ENCODE assay signal across 8 cellular contexts in the genomic region with DNA sequence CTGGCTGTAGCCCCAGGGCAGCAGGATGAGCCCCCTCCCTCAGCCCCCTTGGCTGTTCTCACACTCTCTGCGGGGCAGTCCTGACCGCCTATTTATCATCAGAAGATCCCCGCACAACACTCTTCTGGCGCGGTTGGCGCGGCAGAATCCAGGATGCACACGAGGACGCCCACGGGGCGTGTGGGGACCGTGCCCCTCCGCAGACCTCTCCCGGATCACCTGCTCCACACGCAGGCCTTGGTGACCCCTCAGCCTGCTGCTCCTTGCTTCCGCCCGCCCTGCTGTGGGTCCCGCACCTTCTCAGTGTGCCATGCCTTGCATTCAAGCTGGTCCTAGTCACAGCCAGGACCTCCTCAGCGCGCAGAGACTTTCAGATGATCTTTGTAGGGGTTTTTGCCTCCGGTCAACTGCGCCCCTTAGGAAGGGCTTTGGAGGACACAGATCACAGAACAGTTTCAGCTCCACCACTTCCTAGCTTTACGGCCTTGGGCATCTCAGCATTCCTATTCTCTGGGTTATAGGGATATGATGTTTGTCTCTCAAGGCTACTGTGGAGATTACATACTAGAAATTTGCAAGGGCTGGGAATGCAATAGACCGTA. TPM values are rescaled to one million over a fixed set of nuclear protein-coding genes. Genes with fewer than 3 reads are reported as not detected.
A peak's percentile ranks its signal among the peaks of the same experiment; 100 is the strongest.
DNase-seq lines count a peak whose midpoint lies in the region; ATAC-seq and TF ChIP-seq lines count a peak whose summit lies in the region.
"Had no signal": no experiment of that assay in that cellular context is flagged by ENCODE, and none has a peak within 500 bp of the region (broad histone marks: within the 10 kb centered on the region; RNA-seq: fewer than 3 reads in every experiment).

No MANE protein-coding gene starts in this region.

- ATAC-seq in GM23338, result no peak
- ATAC-seq in T-helper 17 cell, result no peak

- DNase-seq in GM23338 (ENCODE audit: low spot score) (no peak), T-helper 17 cell (no peak), hepatocyte (ENCODE audit: low spot score) (no peak), skeletal muscle cell (ENCODE audit: low read depth) (no peak), D341Med (ENCODE audit: low spot score) (no peak), HuH-7.5 (ENCODE audit: low spot score) (no peak)
- DNase-seq in activated CD4-positive, CD25-positive, alpha-beta regulatory T cell treated with anti-CD3 and anti-CD28 coated beads, Interleukin-2, amount 50 U/mL, for 72 hours, result no peak

- H3K4me2 ChIP-seq in GM23338 (peak overlapping the region; percentile 75), hepatocyte (peak overlapping the region; percentile 97)

- no peaks in the 10 kb centered on the region for H3K9me3 ChIP-seq in T-helper 17 cell (ENCODE audit: control insufficient read depth, low read length, poor library complexity, severe bottlenecking)
- H3K9me3 ChIP-seq in hepatocyte (ENCODE audit: low read depth), result no peaks in the 10 kb centered on the region

- H2AFZ ChIP-seq in GM23338, result peak overlapping the region; percentile 98
- peak overlapping the region; percentile 94 for H2AFZ ChIP-seq in hepatocyte

- H3K27ac ChIP-seq in GM23338 (ENCODE audit: low read depth) (no peak overlapping the region), hepatocyte (no peak overlapping the region)
- H3K27ac ChIP-seq: HL-60 had no signal

- H3K4me1 Mint-ChIP-seq in GM23338 (peaks cover 37% of the 10 kb centered on the region), T-helper 17 cell (no peaks in the 10 kb centered on the region)

- 88% methylated on average over 24 of the region's 24 CpGs for WGBS in hepatocyte (ENCODE audit: low lambda C conversion rate, missing lambda C conversion rate)

- H3F3A ChIP-seq in GM23338 (replicated peaks; ENCODE audit: low read depth), result 0 out of 2 replicates have a peak, but pooled peaks cover 3% of the 10 kb centered on the region

- H3K36me3 ChIP-seq in GM23338 (ENCODE audit: insufficient read depth) (no peaks in the 10 kb centered on the region), hepatocyte (replicated peaks; ENCODE audit: insufficient read depth, low read depth) (no peaks in the 10 kb centered on the region)

- H3K4me3 ChIP-seq in GM23338 (peak overlapping the region; percentile 69), hepatocyte (no peak overlapping the region), skeletal muscle cell (ENCODE audit: low read depth, low read length) (peak overlapping the region; percentile 51)

- H3K27ac Mint-ChIP-seq in GM23338 (no peak overlapping the region), T-helper 17 cell (no peak overlapping the region)

- H3K79me2 ChIP-seq in GM23338 (replicated peaks; ENCODE audit: insufficient read depth), result peaks cover 8% of the 10 kb centered on the region
- peaks cover 31% of the 10 kb centered on the region for H3K79me2 ChIP-seq in hepatocyte

- peaks cover 25% of the 10 kb centered on the region for H3K27me3 Mint-ChIP-seq in GM23338 (ENCODE audit: insufficient read depth, low read depth, poor library complexity)
- peaks cover 45% of the 10 kb centered on the region for H3K27me3 Mint-ChIP-seq in T-helper 17 cell

- no peaks in the 10 kb centered on the region for H3K9me3 Mint-ChIP-seq in GM23338

- peak overlapping the region; percentile 71 for H3K4me3 Mint-ChIP-seq in GM23338
- H3K4me3 Mint-ChIP-seq in T-helper 17 cell, result peak overlapping the region; percentile 84

- H4K20me1 ChIP-seq in GM23338 (replicated peaks; ENCODE audit: insufficient read depth), result peaks cover 10% of the 10 kb centered on the region
- peaks cover 7% of the 10 kb centered on the region for H4K20me1 ChIP-seq in hepatocyte (ENCODE audit: insufficient read depth, poor library complexity, severe bottlenecking)

- H3K9me2 ChIP-seq in GM23338 (ENCODE audit: insufficient read depth) (no peaks in the 10 kb centered on the region), hepatocyte (replicated peaks; ENCODE audit: insufficient read depth) (no peaks in the 10 kb centered on the region)

- H3K27me3 ChIP-seq in GM23338 (ENCODE audit: insufficient read depth) (peaks cover 26% of the 10 kb centered on the region), hepatocyte (no peaks in the 10 kb centered on the region)

- no peak for TF ChIP-seq CTCF in GM23338 (conservative IDR thresholded peaks at IDR 0.05; ENCODE audit: low read depth in 2 of 2)
- TF ChIP-seq CTCF in hepatocyte (IDR thresholded peaks at IDR 0.05; ENCODE audit: poor library complexity), result no peak

- H3K36me3 Mint-ChIP-seq in GM23338 (ENCODE audit: low read depth) (no peaks in the 10 kb centered on the region), T-helper 17 cell (ENCODE audit: low read depth) (peaks cover 2% of the 10 kb centered on the region)

- H3K4me1 ChIP-seq in GM23338 (ENCODE audit: insufficient read depth) (peaks cover 35% of the 10 kb centered on the region), hepatocyte (ENCODE audit: insufficient read depth) (peaks cover 19% of the 10 kb centered on the region)

TF ChIP-seq in GM23338, 12 proteins besides CTCF, POLR2A, EP300 and RAD21 (continues in another document):
- TF ChIP-seq NANOG (IDR thresholded peaks at IDR 0.05; ENCODE audit: borderline replicate concordance) (no peak), EZH2 (IDR thresholded peaks at IDR 0.05; ENCODE audit: low read depth, unreplicated experiment) (no peak), ZNF114 (CRISPR knock-in tag; IDR thresholded peaks at IDR 0.05) (no peak), EZH2phosphoT487 (IDR thresholded peaks at IDR 0.05; ENCODE audit: unreplicated experiment) (no peak), STAT1 (IDR thresholded peaks at IDR 0.05; ENCODE audit: unreplicated experiment) (no peak), CREB1 (CRISPR knock-in tag; IDR thresholded peaks at IDR 0.05; ENCODE audit: low read depth) (no peak)
- TF ChIP-seq, protein P1, sequence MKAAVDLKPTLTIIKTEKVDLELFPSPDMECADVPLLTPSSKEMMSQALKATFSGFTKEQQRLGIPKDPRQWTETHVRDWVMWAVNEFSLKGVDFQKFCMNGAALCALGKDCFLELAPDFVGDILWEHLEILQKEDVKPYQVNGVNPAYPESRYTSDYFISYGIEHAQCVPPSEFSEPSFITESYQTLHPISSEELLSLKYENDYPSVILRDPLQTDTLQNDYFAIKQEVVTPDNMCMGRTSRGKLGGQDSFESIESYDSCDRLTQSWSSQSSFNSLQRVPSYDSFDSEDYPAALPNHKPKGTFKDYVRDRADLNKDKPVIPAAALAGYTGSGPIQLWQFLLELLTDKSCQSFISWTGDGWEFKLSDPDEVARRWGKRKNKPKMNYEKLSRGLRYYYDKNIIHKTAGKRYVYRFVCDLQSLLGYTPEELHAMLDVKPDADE (IDR thresholded peaks at IDR 0.05), result no peak
- TF ChIP-seq, protein P2, sequence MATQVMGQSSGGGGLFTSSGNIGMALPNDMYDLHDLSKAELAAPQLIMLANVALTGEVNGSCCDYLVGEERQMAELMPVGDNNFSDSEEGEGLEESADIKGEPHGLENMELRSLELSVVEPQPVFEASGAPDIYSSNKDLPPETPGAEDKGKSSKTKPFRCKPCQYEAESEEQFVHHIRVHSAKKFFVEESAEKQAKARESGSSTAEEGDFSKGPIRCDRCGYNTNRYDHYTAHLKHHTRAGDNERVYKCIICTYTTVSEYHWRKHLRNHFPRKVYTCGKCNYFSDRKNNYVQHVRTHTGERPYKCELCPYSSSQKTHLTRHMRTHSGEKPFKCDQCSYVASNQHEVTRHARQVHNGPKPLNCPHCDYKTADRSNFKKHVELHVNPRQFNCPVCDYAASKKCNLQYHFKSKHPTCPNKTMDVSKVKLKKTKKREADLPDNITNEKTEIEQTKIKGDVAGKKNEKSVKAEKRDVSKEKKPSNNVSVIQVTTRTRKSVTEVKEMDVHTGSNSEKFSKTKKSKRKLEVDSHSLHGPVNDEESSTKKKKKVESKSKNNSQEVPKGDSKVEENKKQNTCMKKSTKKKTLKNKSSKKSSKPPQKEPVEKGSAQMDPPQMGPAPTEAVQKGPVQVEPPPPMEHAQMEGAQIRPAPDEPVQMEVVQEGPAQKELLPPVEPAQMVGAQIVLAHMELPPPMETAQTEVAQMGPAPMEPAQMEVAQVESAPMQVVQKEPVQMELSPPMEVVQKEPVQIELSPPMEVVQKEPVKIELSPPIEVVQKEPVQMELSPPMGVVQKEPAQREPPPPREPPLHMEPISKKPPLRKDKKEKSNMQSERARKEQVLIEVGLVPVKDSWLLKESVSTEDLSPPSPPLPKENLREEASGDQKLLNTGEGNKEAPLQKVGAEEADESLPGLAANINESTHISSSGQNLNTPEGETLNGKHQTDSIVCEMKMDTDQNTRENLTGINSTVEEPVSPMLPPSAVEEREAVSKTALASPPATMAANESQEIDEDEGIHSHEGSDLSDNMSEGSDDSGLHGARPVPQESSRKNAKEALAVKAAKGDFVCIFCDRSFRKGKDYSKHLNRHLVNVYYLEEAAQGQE (IDR thresholded peaks at IDR 0.05; ENCODE audit: unreplicated experiment), result no peak

RNA-seq across cellular contexts. Expression of gene TUB, which starts 0.8 kb away (rescaled TPM):
- total RNA-seq in GM23338 (2014; rRNA removed; shearing (Covaris generic)), result 23.7 and 30.4 TPM in 2 replicates
- polyA plus RNA-seq in GM23338 (2016; fragmentation: Nextera tagmentation; extraction: Ambion mirVana) (5.0 and 5.5 TPM in 2 replicates), hepatocyte (4.8 and 5.0 TPM in 2 replicates)
- total RNA-seq in T-helper 17 cell (under 1 TPM; 0.37 to 0.72 TPM), hepatocyte (14.9 and 18.7 TPM in 2 replicates)
